ENCODE assay signal across 24 cellular contexts in genomic region chr12:122665349-122665748, GRCh38. TPM values are rescaled to one million over a fixed set of nuclear protein-coding genes. Genes with fewer than 3 reads are reported as not detected.
"Had no signal": no experiment of that assay in that cellular context is flagged by ENCODE, and none has a peak within 500 bp of the region (broad histone marks: within the 10 kb centered on the region; RNA-seq: fewer than 3 reads in every experiment).

No MANE protein-coding gene starts in this region.

- H3K27me3 ChIP-seq: SJSA1 had no signal

- H3K27ac ChIP-seq: KMS-11, SJSA1, SK-N-MC had no signal

- DNase-seq: IMR-90, Kasumi-1, MM.1S, NCI-H1092 treated with DMSO at 0.1 percent for 48 hours, NCI-H1436, NCI-H187, NCI-H2029, NCI-H2081 treated with DMSO at 0.1 percent for 48 hours, NCI-H2171, NCI-H226, NCI-H446, NCI-H510A, NCI-H524 treated with DMSO at 0.1 percent for 48 hours, NCI-H69, NCI-H774, Right ventricle myocardium superior, RPMI8226, SIG-M5 had no signal

- H3K9me3 ChIP-seq: SJSA1 had no signal

- H3K4me3 ChIP-seq: SJSA1, SK-N-MC had no signal

- H3K36me3 ChIP-seq: SJSA1 had no signal

RNA-seq across cellular contexts. Expression of gene HCAR2, which starts 37.8 kb away (rescaled TPM):
- total RNA-seq: HT1080, IMR-90, M059J, OCI-LY7, SJSA1 had no signal

RNA-seq across cellular contexts. Expression of gene HCAR3, which starts 51.3 kb away (rescaled TPM):
- total RNA-seq: HT1080, IMR-90, M059J, OCI-LY7, Right ventricle myocardium superior, SJSA1 had no signal
